In genomic region chr3:30492581-30493192, GRCh38 we compare ENCODE assay signal across 17 cellular contexts.
DNase-seq lines count a peak whose midpoint lies in the region; ATAC-seq and TF ChIP-seq lines count a peak whose summit lies in the region.
"Had no signal": no experiment of that assay in that cellular context is flagged by ENCODE, and none has a peak within 500 bp of the region (broad histone marks: within the 10 kb centered on the region; RNA-seq: fewer than 3 reads in every experiment).

No MANE protein-coding gene starts in this region.

- DNase-seq in AG10803 (ENCODE audit: low read depth): peak; percentile 77
- DNase-seq in LHCN-M2 (ENCODE audit: low read depth): peak; percentile 66
- DNase-seq in coronary artery (ENCODE audit: low spot score): no peak
- no peak for DNase-seq in osteocyte (ENCODE audit: extremely low spot score, unreplicated experiment)
- no peak for DNase-seq in NCI-H1092 (lab: John Stamatoyannopoulos, UW)
- no peak for DNase-seq in activated naive CD8-positive, alpha-beta T cell treated with anti-CD3 and anti-CD28 coated beads, Interleukin-2, amount 50 U/mL, for 24 hours
- DNase-seq in stimulated activated CD4-positive, alpha-beta T cell treated with anti-CD3 and anti-CD28 coated beads, Interleukin-2, amount 100 ng/mL, for 48 hours: no peak
- DNase-seq: ACHN; activated CD4-positive, alpha-beta memory T cell treated with anti-CD3 and anti-CD28 coated beads, Interleukin-2, amount 10 ng/mL, durations not matched to agents 7 days and 5 days; left ventricle myocardium superior; NCI-H146; nephron progenitor cell had no signal

- H3K27ac Mint-ChIP-seq in osteocyte (ENCODE audit: unreplicated experiment): peak overlapping the region; percentile 88
- H3K27ac Mint-ChIP-seq in activated naive CD8-positive, alpha-beta T cell treated with anti-CD3 and anti-CD28 coated beads, Interleukin-2, amount 50 U/mL, for 24 hours: no peak overlapping the region
- H3K27ac Mint-ChIP-seq: activated CD4-positive, alpha-beta memory T cell treated with anti-CD3 and anti-CD28 coated beads, Interleukin-2, amount 10 ng/mL, durations not matched to agents 7 days and 5 days; activated T-helper 17 cell treated with anti-CD3 and anti-CD28 coated beads, Interleukin-2, amount 50 U/mL, for 72 hours; brain; nephron progenitor cell had no signal

- H3K36me3 Mint-ChIP-seq in osteocyte (ENCODE audit: unreplicated experiment): peaks cover 2% of the 10 kb centered on the region
- peaks cover 11% of the 10 kb centered on the region for H3K36me3 Mint-ChIP-seq in activated naive CD8-positive, alpha-beta T cell treated with anti-CD3 and anti-CD28 coated beads, Interleukin-2, amount 50 U/mL, for 24 hours (ENCODE audit: low read depth)
- H3K36me3 Mint-ChIP-seq: brain had no signal

- peak overlapping the region; percentile 69 to 85 for H3K27ac ChIP-seq in coronary artery
- H3K27ac ChIP-seq: hepatocyte, RWPE1 had no signal

- peaks cover 52% of the 10 kb centered on the region for H3K4me1 Mint-ChIP-seq in osteocyte (ENCODE audit: unreplicated experiment)
- peaks cover 24% of the 10 kb centered on the region for H3K4me1 Mint-ChIP-seq in activated naive CD8-positive, alpha-beta T cell treated with anti-CD3 and anti-CD28 coated beads, Interleukin-2, amount 50 U/mL, for 24 hours
- H3K4me1 Mint-ChIP-seq: activated CD4-positive, alpha-beta memory T cell treated with anti-CD3 and anti-CD28 coated beads, Interleukin-2, amount 10 ng/mL, durations not matched to agents 7 days and 5 days; activated T-helper 17 cell treated with anti-CD3 and anti-CD28 coated beads, Interleukin-2, amount 50 U/mL, for 72 hours had no signal

- H3K9me3 Mint-ChIP-seq in osteocyte (ENCODE audit: unreplicated experiment): peaks cover 12% of the 10 kb centered on the region
- H3K9me3 Mint-ChIP-seq in activated naive CD8-positive, alpha-beta T cell treated with anti-CD3 and anti-CD28 coated beads, Interleukin-2, amount 50 U/mL, for 24 hours: peaks cover 23% of the 10 kb centered on the region

- TF ChIP-seq CTCF in AG10803 (conservative IDR thresholded peaks at IDR 0.05; ENCODE audit: low read length) (no peak), coronary artery (IDR thresholded peaks at IDR 0.05) (no peak), osteocyte (IDR thresholded peaks at IDR 0.05) (no peak)

- H3K27me3 Mint-ChIP-seq in osteocyte (ENCODE audit: unreplicated experiment): no peaks in the 10 kb centered on the region
- no peaks in the 10 kb centered on the region for H3K27me3 Mint-ChIP-seq in activated naive CD8-positive, alpha-beta T cell treated with anti-CD3 and anti-CD28 coated beads, Interleukin-2, amount 50 U/mL, for 24 hours
- H3K27me3 Mint-ChIP-seq: activated T-helper 17 cell treated with anti-CD3 and anti-CD28 coated beads, Interleukin-2, amount 50 U/mL, for 72 hours had no signal

- ATAC-seq in HG02571 (IDR thresholded peaks at IDR 0.05; ENCODE audit: unreplicated experiment): no peak
- ATAC-seq in activated naive CD8-positive, alpha-beta T cell treated with anti-CD3 and anti-CD28 coated beads, Interleukin-2, amount 50 U/mL, for 24 hours: no peak
- ATAC-seq: activated T-helper 17 cell treated with anti-CD3 and anti-CD28 coated beads, Interleukin-2, amount 50 U/mL, for 72 hours; left ventricle myocardium superior had no signal

- H3K4me3 Mint-ChIP-seq in osteocyte (ENCODE audit: unreplicated experiment): no peak overlapping the region
- no peak overlapping the region for H3K4me3 Mint-ChIP-seq in activated naive CD8-positive, alpha-beta T cell treated with anti-CD3 and anti-CD28 coated beads, Interleukin-2, amount 50 U/mL, for 24 hours
- H3K4me3 Mint-ChIP-seq: activated CD4-positive, alpha-beta memory T cell treated with anti-CD3 and anti-CD28 coated beads, Interleukin-2, amount 10 ng/mL, durations not matched to agents 7 days and 5 days; activated T-helper 17 cell treated with anti-CD3 and anti-CD28 coated beads, Interleukin-2, amount 50 U/mL, for 72 hours; brain; nephron progenitor cell had no signal

- H3K4me3 ChIP-seq in AG10803 (ENCODE audit: low read length) (no peak overlapping the region), coronary artery (no peak overlapping the region)
- H3K4me3 ChIP-seq: hepatocyte had no signal

Comparison
In these comparisons a context has a peak if more than half of its experiments do, and no peak if none do; other contexts are left out.
1. DNase-seq: peak in AG10803 (single experiment) and LHCN-M2 (single experiment); none in coronary artery (single experiment), osteocyte (single experiment), NCI-H1092 (single experiment), activated naive CD8-positive, alpha-beta T cell treated with anti-CD3 and anti-CD28 coated beads, Interleukin-2, amount 50 U/mL, for 24 hours (single experiment) and stimulated activated CD4-positive, alpha-beta T cell treated with anti-CD3 and anti-CD28 coated beads, Interleukin-2, amount 100 ng/mL, for 48 hours (0 of 2).